ENCODE assay signal across 26 cellular contexts in genomic region chr3:198043149-198043548, GRCh38.
DNase-seq lines count a peak whose midpoint lies in the region; ATAC-seq, FAIRE-seq and TF ChIP-seq lines count a peak whose summit lies in the region.
"Had no signal": no experiment of that assay in that cellular context is flagged by ENCODE, and none has a peak within 500 bp of the region (broad histone marks: within the 10 kb centered on the region; RNA-seq: fewer than 3 reads in every experiment).

No MANE protein-coding gene starts in this region.

- peak; percentile 36 for FAIRE-seq in HTR-8/SVneo (lab: Jason Lieb, UNC)
- FAIRE-seq in K562 (lab: Jason Lieb, UNC), result no peak
- FAIRE-seq: GM12891 had no signal

- POLR2A ChIA-PET in K562 (lab: Yijun Ruan, JAX), result interaction anchor here (1.0 kb wide), 1 partner anchor 37 kb away, joined by 3 read pairs; no protein-coding TSS in a partner anchor

- DNase-seq in HTR-8/SVneo (ENCODE audit: insufficient read length, low spot score), result no peak
- DNase-seq in K562 (ENCODE audit: extremely low read depth in 1 of 4, low spot score in 3 of 4), result no peak
- peak; percentile 45 for DNase-seq in osteoblast (ENCODE audit: insufficient read length, low spot score, missing footprints)
- no peak for DNase-seq in right lobe of liver
- no peak for DNase-seq in NCI-H446 treated with DMSO at 0.1 percent for 48 hours (lab: John Stamatoyannopoulos, UW)
- no peak for DNase-seq in NCI-H146 treated with DMSO at 0.1 percent for 48 hours (lab: John Stamatoyannopoulos, UW; ENCODE audit: unreplicated experiment)
- DNase-seq in T1000 (lab: John Stamatoyannopoulos, UW), result no peak
- DNase-seq: CD8-positive, alpha-beta memory T cell; DMS 273 treated with DMSO at 0.1 percent for 48 hours; DMS79; EL; GDM1; GOT3; HCEC 1CT; IMR-90; NCI-H1092; NCI-H1417 treated with DMSO at 0.1 percent for 48 hours; NCI-H187 treated with DMSO at 0.1 percent for 48 hours; NCI-H446; NCI-H526; NCI-H82; NK-92 treated with Interleukin-12 subunit alpha and Interleukin-12 subunit beta, amount 100 ng/mL, for 24 hours; PC-9; RPMI8226; SHP77 had no signal

- TF ChIP-seq CTCF in K562 (IDR thresholded peaks at IDR 0.05 in 2 of 3, conservative IDR thresholded peaks at IDR 0.05 in 1 of 3; ENCODE audit: insufficient read depth in 2 of 3, low read depth in 1 of 3, low read length in 3 of 3) (no peak), osteoblast (IDR thresholded peaks at IDR 0.05; ENCODE audit: extremely low read depth, low read depth, low read length) (no peak), right lobe of liver (IDR thresholded peaks at IDR 0.05) (no peak)

- TF ChIP-seq POLR2A in K562 (conservative IDR thresholded peaks at IDR 0.05), result no peak
- no peak for TF ChIP-seq POLR2A in right lobe of liver (IDR thresholded peaks at IDR 0.05)

- H3K9me1 ChIP-seq in K562 (ENCODE audit: control insufficient read depth, insufficient read depth, low read length), result no peaks in the 10 kb centered on the region

- in situ Hi-C loops in K562 (cut with MboI), result no loop called here

- H3K4me3 ChIP-seq in K562 (no peak overlapping the region), osteoblast (ENCODE audit: insufficient read depth, low read length) (no peak overlapping the region), right lobe of liver (no peak overlapping the region)
- H3K4me3 ChIP-seq: PC-9 had no signal

- intact Hi-C loops in K562 (cut with micrococcal nuclease) (no loop called here), right lobe of liver (cut with DNase I) (no loop called here)

- H3K27me3 ChIP-seq in K562 (ENCODE audit: control insufficient read depth in 2 of 2, insufficient read depth in 2 of 2, low read length in 2 of 2) (no peaks in the 10 kb centered on the region), osteoblast (ENCODE audit: insufficient read depth, low read length) (no peaks in the 10 kb centered on the region), right lobe of liver (no peaks in the 10 kb centered on the region)

- CTCF ChIA-PET in K562 (lab: Yijun Ruan, JAX; ENCODE audit: low intra/inter-chr PET ratio), result no interaction called here

- no peak for TF ChIP-seq EP300 in K562 (IDR thresholded peaks at IDR 0.05; ENCODE audit: low read length)

- H2AFZ ChIP-seq in K562 (ENCODE audit: low read depth, low read length), result no peak overlapping the region
- no peak overlapping the region for H2AFZ ChIP-seq in osteoblast (ENCODE audit: low read length)
- H2AFZ ChIP-seq: PC-9 had no signal

- 80% methylated on average over 9 of the region's 9 CpGs for WGBS in K562 (ENCODE audit: insufficient coverage, low coverage, missing lambda C conversion rate)
- WGBS in right lobe of liver (ENCODE audit: insufficient coverage, low coverage, low lambda C conversion rate, missing lambda C conversion rate), result 93% methylated on average over 8 of the region's 9 CpGs

- H3K9ac ChIP-seq in K562 (ENCODE audit: insufficient read depth in 1 of 2, low read depth in 2 of 2, low read length in 2 of 2), result peak overlapping the region in 1 of 2 experiments; percentile 84; a peak in 1 of 4 replicates

- H3K27ac ChIP-seq in K562 (ENCODE audit: extremely low read depth, low read depth, low read length) (no peak overlapping the region), osteoblast (ENCODE audit: low read depth, low read length) (no peak overlapping the region), right lobe of liver (no peak overlapping the region)
- H3K27ac ChIP-seq: PC-9 had no signal

- TF ChIP-seq RAD21 in K562 (CRISPR knock-in tag; conservative IDR thresholded peaks at IDR 0.05 in 1 of 2, IDR thresholded peaks at IDR 0.05 in 1 of 2), result no peak

- H3K79me2 ChIP-seq in K562 (ENCODE audit: control insufficient read depth, insufficient read depth, low read length) (no peaks in the 10 kb centered on the region), osteoblast (ENCODE audit: insufficient read depth, low read length) (no peaks in the 10 kb centered on the region)

- H3K4me2 ChIP-seq in K562 (ENCODE audit: insufficient read depth, low read length) (no peak overlapping the region), osteoblast (ENCODE audit: insufficient read depth, low read length) (no peak overlapping the region)
- H3K4me2 ChIP-seq: PC-9 had no signal

- H4K20me1 ChIP-seq in K562 (replicated peaks; ENCODE audit: control insufficient read depth, insufficient read depth, low read length) (no peaks in the 10 kb centered on the region; the same call in 1 of the 2 replicates), osteoblast (ENCODE audit: insufficient read depth, low read length) (no peaks in the 10 kb centered on the region)

- ATAC-seq in K562 (peak; percentile 38; the same call in 1 of the 3 replicates), right lobe of liver (no peak)

- H3K9me3 ChIP-seq in K562 (replicated peaks; ENCODE audit: control insufficient read depth, insufficient read depth, low read depth, low read length) (no peaks in the 10 kb centered on the region), osteoblast (ENCODE audit: low read depth, low read length) (no peaks in the 10 kb centered on the region), right lobe of liver (no peaks in the 10 kb centered on the region)

- BruUV-seq in K562 (replicated peaks; lab: Mats Ljungman, UMichigan), result no TSS peak

- H3K4me1 ChIP-seq in K562 (replicated peaks in 1 of 2; ENCODE audit: control insufficient read depth in 2 of 2, insufficient read depth in 2 of 2, low read length in 2 of 2), result peaks cover 0 to 6% of the 10 kb centered on the region in 2 experiments; a peak in 3 of 5 replicates
- no peaks in the 10 kb centered on the region for H3K4me1 ChIP-seq in osteoblast (ENCODE audit: insufficient read depth, low read length)
- no peaks in the 10 kb centered on the region for H3K4me1 ChIP-seq in right lobe of liver

- H3K36me3 ChIP-seq in K562 (ENCODE audit: control insufficient read depth, insufficient read depth, low read length) (peaks cover 19% of the 10 kb centered on the region; the same call in 2 of the 3 replicates), osteoblast (ENCODE audit: insufficient read depth, low read length) (no peaks in the 10 kb centered on the region), right lobe of liver (no peaks in the 10 kb centered on the region)

TF ChIP-seq in K562, 482 proteins besides CTCF, POLR2A, EP300 and RAD21 (continues in another document):
- TF ChIP-seq FOXK2 (conservative IDR thresholded peaks at IDR 0.05 in 1 of 2, IDR thresholded peaks at IDR 0.05 in 1 of 2; ENCODE audit: low read depth in 2 of 2) (no peak), TFAM (CRISPR knock-in tag; conservative IDR thresholded peaks at IDR 0.05) (no peak), TSHZ1 (CRISPR knock-in tag; IDR thresholded peaks at IDR 0.05) (no peak), ARID3B (CRISPR knock-in tag; IDR thresholded peaks at IDR 0.05; ENCODE audit: borderline replicate concordance) (no peak), ZNF354B (CRISPR knock-in tag; IDR thresholded peaks at IDR 0.05) (no peak)
